Comparison of ENCODE assay signal across 11 cellular contexts in genomic region chr1:201737350-201738060, GRCh38.
DNase-seq lines count a peak whose midpoint lies in the region; ATAC-seq and TF ChIP-seq lines count a peak whose summit lies in the region.
"Had no signal": no experiment of that assay in that cellular context is flagged by ENCODE, and none has a peak within 500 bp of the region (broad histone marks: within the 10 kb centered on the region; RNA-seq: fewer than 3 reads in every experiment).

No MANE protein-coding gene starts in this region.

- no peaks in the 10 kb centered on the region for H3K9me3 ChIP-seq in cardiac muscle cell (ENCODE audit: low read depth)

- peak overlapping the region; percentile 94 for H3K4me3 Mint-ChIP-seq in WTC11
- H3K4me3 Mint-ChIP-seq in osteocyte (ENCODE audit: unreplicated experiment): peak overlapping the region; percentile 99

- H3K27me3 Mint-ChIP-seq in WTC11 (ENCODE audit: low read depth): no peaks in the 10 kb centered on the region; the same call in none of the 2 replicates
- no peaks in the 10 kb centered on the region for H3K27me3 Mint-ChIP-seq in osteocyte (ENCODE audit: unreplicated experiment)

- H3K4me3 ChIP-seq in cardiac muscle cell: no peak overlapping the region

- TF ChIP-seq CTCF in WTC11 (IDR thresholded peaks at IDR 0.05) (no peak), cardiac muscle cell (IDR thresholded peaks at IDR 0.05; ENCODE audit: low read depth, low read length) (no peak), osteocyte (IDR thresholded peaks at IDR 0.05) (no peak)

- H3K27ac ChIP-seq in cardiac muscle cell: peak overlapping the region; percentile 100

- peaks cover 76% of the 10 kb centered on the region for H3K4me1 ChIP-seq in cardiac muscle cell (ENCODE audit: low read depth)

- CTCF ChIA-PET in WTC11 (lab: Charles Lee): interaction anchor here (0.7 to 12.8 kb wide), 12 partner anchors 16 to 273 kb away, joined by 3 to 133 read pairs (median 4); partner anchors contain the start of gene ELF3
- CTCF ChIA-PET in HEK293T (lab: Yijun Ruan, JAX): interaction anchor here (0.8 to 1.2 kb wide), 2 partner anchors 28 to 55 kb away, joined by 3 to 4 read pairs; no protein-coding TSS in a partner anchor

- peaks cover 60% of the 10 kb centered on the region for H3K4me1 Mint-ChIP-seq in WTC11
- H3K4me1 Mint-ChIP-seq in osteocyte (ENCODE audit: unreplicated experiment): peaks cover 77% of the 10 kb centered on the region

- no peaks in the 10 kb centered on the region for H3K36me3 Mint-ChIP-seq in WTC11
- H3K36me3 Mint-ChIP-seq in osteocyte (ENCODE audit: unreplicated experiment): peaks cover 2% of the 10 kb centered on the region

- H3K9me3 Mint-ChIP-seq in WTC11 (no peaks in the 10 kb centered on the region), osteocyte (ENCODE audit: unreplicated experiment) (no peaks in the 10 kb centered on the region)

- no peaks in the 10 kb centered on the region for H3K36me3 ChIP-seq in cardiac muscle cell

- ATAC-seq in WTC11: peak; percentile 26

- H3K27ac Mint-ChIP-seq in WTC11 (peak overlapping the region; percentile 95), osteocyte (ENCODE audit: unreplicated experiment) (peak overlapping the region; percentile 99)

- POLR2A ChIA-PET in WTC11 (lab: Charles Lee): no interaction called here
- POLR2A ChIA-PET in HEK293T (lab: Yijun Ruan, JAX): no interaction called here

- no peaks in the 10 kb centered on the region for H3K27me3 ChIP-seq in cardiac muscle cell

- DNase-seq in Ammon's horn (ENCODE audit: low spot score) (peak; percentile 91), WTC11 (ENCODE audit: low spot score) (no peak), cardiac muscle cell (ENCODE audit: low read depth in 1 of 2, low spot score in 1 of 2) (peak; percentile 53 to 90), osteocyte (ENCODE audit: extremely low spot score, unreplicated experiment) (no peak), HCEC 1CT (no peak), HEK293T (ENCODE audit: extremely low spot score) (no peak), NCI-H82 (lab: John Stamatoyannopoulos, UW) (no peak)
- DNase-seq in activated CD8-positive, alpha-beta memory T cell treated with anti-CD3 and anti-CD28 coated beads, Interleukin-2, amount 50 U/mL, for 48 hours: no peak
- DNase-seq: effector CD4-positive, alpha-beta T cell; NCI-H1417; stimulated activated CD4-positive, alpha-beta T cell treated with anti-CD3 and anti-CD28 coated beads, Interleukin-4, amount 100 ng/mL, for 1 hour had no signal

TF ChIP-seq in WTC11, 78 proteins besides CTCF, POLR2A, EP300 and RAD21 (continues in another document):
- no peak for TF ChIP-seq ESRRA (CRISPR knock-in tag; IDR thresholded peaks at IDR 0.05; ENCODE audit: borderline replicate concordance)
- peak; percentile 39; the same call in 1 of the 2 replicates for TF ChIP-seq ETV6 (CRISPR knock-in tag; IDR thresholded peaks at IDR 0.05)
- TF ChIP-seq PRDM15 (CRISPR knock-in tag; IDR thresholded peaks at IDR 0.05): no peak
- TF ChIP-seq ATF2 (CRISPR knock-in tag; IDR thresholded peaks at IDR 0.05; ENCODE audit: borderline replicate concordance, low read depth): no peak

TF ChIP-seq in HEK293T, 16 proteins besides CTCF, POLR2A, EP300 and RAD21:
- no peak for TF ChIP-seq TARDBP (IDR thresholded peaks at IDR 0.05)
- no peak for TF ChIP-seq L3MBTL2 (conservative IDR thresholded peaks at IDR 0.05)
- TF ChIP-seq ELF4 (IDR thresholded peaks at IDR 0.05): no peak
- no peak for TF ChIP-seq FOXA1 (IDR thresholded peaks at IDR 0.05)
- TF ChIP-seq CTBP1 (IDR thresholded peaks at IDR 0.05; ENCODE audit: borderline replicate concordance): no peak
- no peak for TF ChIP-seq PKNOX1 (IDR thresholded peaks at IDR 0.05)
- no peak for TF ChIP-seq NFRKB (IDR thresholded peaks at IDR 0.05)
- TF ChIP-seq FOXM1 (IDR thresholded peaks at IDR 0.05; ENCODE audit: borderline replicate concordance): no peak
- no peak for TF ChIP-seq ZNF384 (IDR thresholded peaks at IDR 0.05)

Comparison
In these comparisons a context has a peak if more than half of its experiments do, and no peak if none do; other contexts are left out.
1. DNase-seq: peak in Ammon's horn (single experiment) and cardiac muscle cell (2 of 2); none in WTC11 (single experiment), osteocyte (single experiment), HCEC 1CT (single experiment), HEK293T (single experiment), activated CD8-positive, alpha-beta memory T cell treated with anti-CD3 and anti-CD28 coated beads, Interleukin-2, amount 50 U/mL, for 48 hours (single experiment) and NCI-H82 (single experiment).